ENCODE assay signal across 1 cellular context in genomic region chr7:100493476-100494264, GRCh38.
TF ChIP-seq lines count a peak whose summit lies in the region.

No MANE protein-coding gene starts in this region.

TF ChIP-seq in HepG2, 621 proteins besides CTCF, POLR2A, EP300 and RAD21 (continued from another document and continues in another):
- TF ChIP-seq ZBTB2 (CRISPR knock-in tag; IDR thresholded peaks at IDR 0.05; ENCODE audit: low read depth) (peak; percentile 39; the same call in 1 of the 2 replicates), EHMT2 (IDR thresholded peaks at IDR 0.05; ENCODE audit: borderline replicate concordance, low read depth, low read length) (no peak), ZNF33A (CRISPR knock-in tag; IDR thresholded peaks at IDR 0.05; ENCODE audit: borderline replicate concordance) (no peak), ZNF513 (CRISPR knock-in tag; conservative IDR thresholded peaks at IDR 0.05) (no peak), SIX1 (CRISPR knock-in tag; IDR thresholded peaks at IDR 0.05; ENCODE audit: borderline replicate concordance) (no peak), SOX6 (IDR thresholded peaks at IDR 0.05) (no peak), SOX6 (CRISPR knock-in tag; IDR thresholded peaks at IDR 0.05) (peak; percentile 28; the same call in 1 of the 2 replicates), CHD2 (IDR thresholded peaks at IDR 0.05; ENCODE audit: low read depth, low read length) (no peak), TBX3 (IDR thresholded peaks at IDR 0.05; ENCODE audit: borderline replicate concordance) (no peak), ZFP62 (CRISPR knock-in tag; IDR thresholded peaks at IDR 0.05) (no peak), ZFAT (CRISPR knock-in tag; conservative IDR thresholded peaks at IDR 0.05) (no peak), ZNF383 (CRISPR knock-in tag; IDR thresholded peaks at IDR 0.05; ENCODE audit: borderline replicate concordance) (no peak), THAP9 (CRISPR knock-in tag; IDR thresholded peaks at IDR 0.05; ENCODE audit: borderline replicate concordance) (no peak), MZF1 (CRISPR knock-in tag; IDR thresholded peaks at IDR 0.05; ENCODE audit: borderline replicate concordance) (no peak), ZNF451 (CRISPR knock-in tag; IDR thresholded peaks at IDR 0.05) (no peak), NCOA5 (CRISPR knock-in tag; IDR thresholded peaks at IDR 0.05) (no peak), ZNF101 (CRISPR knock-in tag; IDR thresholded peaks at IDR 0.05; ENCODE audit: borderline replicate concordance, low read depth) (no peak), ZNF614 (CRISPR knock-in tag; IDR thresholded peaks at IDR 0.05; ENCODE audit: borderline replicate concordance) (0 out of 2 replicates have a peak, but pooled peaks have one; percentile 53), ZNF33B (CRISPR knock-in tag; IDR thresholded peaks at IDR 0.05) (no peak), MBD4 (IDR thresholded peaks at IDR 0.05; ENCODE audit: borderline replicate concordance, low read length) (no peak), ZBTB20 (CRISPR knock-in tag; IDR thresholded peaks at IDR 0.05; ENCODE audit: borderline replicate concordance, low read depth) (no peak), ZBTB25 (CRISPR knock-in tag; IDR thresholded peaks at IDR 0.05) (no peak; the same call in 1 of the 2 replicates), ZSCAN12 (CRISPR knock-in tag; IDR thresholded peaks at IDR 0.05) (no peak), ISL2 (CRISPR knock-in tag; IDR thresholded peaks at IDR 0.05) (peak; percentile 43; the same call in 1 of the 2 replicates), ZNF431 (CRISPR knock-in tag; IDR thresholded peaks at IDR 0.05; ENCODE audit: borderline replicate concordance, low read depth) (no peak), RARA (CRISPR knock-in tag; IDR thresholded peaks at IDR 0.05) (0 out of 2 replicates have a peak, but pooled peaks have one; percentile 28), ZBTB1 (CRISPR knock-in tag; IDR thresholded peaks at IDR 0.05; ENCODE audit: borderline replicate concordance) (no peak), ZNF564 (CRISPR knock-in tag; IDR thresholded peaks at IDR 0.05) (no peak), ZNF710 (CRISPR knock-in tag; IDR thresholded peaks at IDR 0.05; ENCODE audit: borderline replicate concordance) (no peak), ZNF12 (CRISPR knock-in tag; IDR thresholded peaks at IDR 0.05) (no peak), RFX1 (IDR thresholded peaks at IDR 0.05) (no peak), ZNF780A (CRISPR knock-in tag; IDR thresholded peaks at IDR 0.05) (no peak), ARID5B (CRISPR knock-in tag; IDR thresholded peaks at IDR 0.05) (peak; percentile 58; the same call in 1 of the 2 replicates), SPEN (CRISPR knock-in tag; IDR thresholded peaks at IDR 0.05; ENCODE audit: low read depth) (no peak; the same call in 1 of the 2 replicates), ZNF10 (CRISPR knock-in tag; IDR thresholded peaks at IDR 0.05; ENCODE audit: borderline replicate concordance, low read depth) (no peak), SP5 (CRISPR knock-in tag; IDR thresholded peaks at IDR 0.05; ENCODE audit: borderline replicate concordance, low read depth) (0 out of 2 replicates have a peak, but pooled peaks have one; percentile 14), ISX (CRISPR knock-in tag; conservative IDR thresholded peaks at IDR 0.05) (no peak), MED8 (CRISPR knock-in tag; IDR thresholded peaks at IDR 0.05; ENCODE audit: insufficient replicate concordance) (no peak), ZNF530 (CRISPR knock-in tag; IDR thresholded peaks at IDR 0.05; ENCODE audit: low read depth) (no peak), PHB2 (IDR thresholded peaks at IDR 0.05; ENCODE audit: partially characterized antibody) (no peak), LRRFIP1 (CRISPR knock-in tag; conservative IDR thresholded peaks at IDR 0.05) (no peak), ZNF800 (CRISPR knock-in tag; IDR thresholded peaks at IDR 0.05) (peak; percentile 73), NFYB (CRISPR knock-in tag; IDR thresholded peaks at IDR 0.05) (no peak), SIX4 (CRISPR knock-in tag; IDR thresholded peaks at IDR 0.05) (no peak)
